25 cellular contexts compared by ENCODE assay signal in the genomic region with DNA sequence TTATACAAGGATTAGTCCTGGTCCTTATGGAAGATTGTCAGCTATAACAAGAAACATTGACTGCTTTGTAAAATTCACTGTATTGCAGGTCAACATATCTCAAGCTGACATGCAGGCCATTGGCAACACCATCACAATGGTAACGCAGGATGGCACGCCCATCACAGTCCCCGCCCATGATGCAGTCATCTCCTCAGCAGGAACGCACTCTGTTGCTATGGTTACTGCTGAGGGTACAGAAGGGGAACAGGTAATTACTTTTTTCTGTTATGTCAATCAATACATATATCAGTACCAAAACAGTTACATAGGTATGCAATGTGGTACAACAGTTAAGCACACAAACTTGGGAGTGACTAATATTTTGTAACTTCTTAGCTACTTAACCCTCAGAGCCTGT. TPM values are rescaled to one million over a fixed set of nuclear protein-coding genes. Genes with fewer than 3 reads are reported as not detected.
DNase-seq lines count a peak whose midpoint lies in the region; ATAC-seq and TF ChIP-seq lines count a peak whose summit lies in the region.
"Had no signal": no experiment of that assay in that cellular context is flagged by ENCODE, and none has a peak within 500 bp of the region (broad histone marks: within the 10 kb centered on the region; RNA-seq: fewer than 3 reads in every experiment).

No MANE protein-coding gene starts in this region.

- ATAC-seq in GM23338: peak; percentile 72
- ATAC-seq in GM21390 (IDR thresholded peaks at IDR 0.05; ENCODE audit: unreplicated experiment): no peak
- ATAC-seq in GM21423 (IDR thresholded peaks at IDR 0.05; ENCODE audit: unreplicated experiment): no peak
- no peak for ATAC-seq in gastroesophageal sphincter
- ATAC-seq: body of pancreas; heart left ventricle; Panc1; sciatic nerve; stimulated activated naive CD8-positive, alpha-beta T cell treated with anti-CD3 and anti-CD28 coated beads, Interleukin-15, Interleukin-2, amounts not matched to agents 100 U/mL and 50 U/mL, for 24 hours; T-helper 17 cell had no signal

- H3K36me3 ChIP-seq in GM23338 (ENCODE audit: insufficient read depth) (peaks cover 39% of the 10 kb centered on the region), gastroesophageal sphincter (peaks cover 3 to 80% of the 10 kb centered on the region in 2 donors)
- H3K36me3 ChIP-seq: ovary had no signal

- H3K4me3 ChIP-seq in GM23338: no peak overlapping the region
- H3K4me3 ChIP-seq in gastroesophageal sphincter: no peak overlapping the region
- H3K4me3 ChIP-seq: body of pancreas, heart left ventricle, ovary, SJSA1 had no signal

- peaks cover 5% of the 10 kb centered on the region; the same call in 1 of the 3 replicates for H3K9me3 Mint-ChIP-seq in GM23338
- H3K9me3 Mint-ChIP-seq: activated naive CD8-positive, alpha-beta T cell treated with anti-CD3 and anti-CD28 coated beads, Interleukin-2, amount 10 ng/mL, durations not matched to agents 7 days and 5 days; activated T-helper 1 cell treated with anti-CD3 and anti-CD28 coated beads, Interleukin-12 subunit alpha, Interleukin-12 subunit beta, Interleukin-2, Interleukin-4 antibody, amounts not matched to agents 30 ng/mL and 10 ng/mL and 1 ng/mL, durations not matched to agents 14 hours and 24 hours and 36 hours; naive B cell had no signal

- peaks cover 8% of the 10 kb centered on the region; the same call in 1 of the 2 replicates for H3F3A ChIP-seq in GM23338 (replicated peaks; ENCODE audit: low read depth)

- H3K27me3 ChIP-seq in GM23338 (ENCODE audit: insufficient read depth) (no peaks in the 10 kb centered on the region), gastroesophageal sphincter (no peaks in the 10 kb centered on the region)
- H3K27me3 ChIP-seq: body of pancreas, heart left ventricle, ovary, SJSA1 had no signal

- no peaks in the 10 kb centered on the region for H4K20me1 ChIP-seq in GM23338 (replicated peaks; ENCODE audit: insufficient read depth)

- H3K36me3 Mint-ChIP-seq in GM23338 (ENCODE audit: low read depth): peaks cover 54% of the 10 kb centered on the region

- H3K4me2 ChIP-seq in GM23338: no peak overlapping the region

- DNase-seq in DMS53 (lab: John Stamatoyannopoulos, UW) (peak; percentile 60), DMS53 treated with DMSO at 0.1 percent for 48 hours (lab: John Stamatoyannopoulos, UW; ENCODE audit: unreplicated experiment) (no peak), GM23338 (ENCODE audit: low spot score) (peak; percentile 73), NCI-H748 (lab: John Stamatoyannopoulos, UW; ENCODE audit: unreplicated experiment) (peak; percentile 87), iPS-NIHi11 (ENCODE audit: low spot score) (peak; percentile 65)
- DNase-seq: activated naive CD8-positive, alpha-beta T cell treated with anti-CD3 and anti-CD28 coated beads, Interleukin-2, amount 10 ng/mL, durations not matched to agents 7 days and 5 days; body of pancreas; GDM1; heart left ventricle; kidney; mammary epithelial cell; naive B cell; NCI-H1092 treated with DMSO at 0.1 percent for 48 hours; ovary; stimulated activated naive CD8-positive, alpha-beta T cell treated with anti-CD3 and anti-CD28 coated beads, Interleukin-15, Interleukin-2, amounts not matched to agents 100 U/mL and 50 U/mL, for 24 hours; T-helper 17 cell had no signal

- H3K4me1 Mint-ChIP-seq in GM23338: peaks cover 18% of the 10 kb centered on the region

- TF ChIP-seq EP300 in gastroesophageal sphincter (IDR thresholded peaks at IDR 0.05): no peak

- no peaks in the 10 kb centered on the region for H3K27me3 Mint-ChIP-seq in GM23338 (ENCODE audit: insufficient read depth, low read depth, poor library complexity)
- H3K27me3 Mint-ChIP-seq: activated naive CD8-positive, alpha-beta T cell treated with anti-CD3 and anti-CD28 coated beads, Interleukin-2, amount 10 ng/mL, durations not matched to agents 7 days and 5 days; naive B cell; T-helper 17 cell had no signal

- H3K79me2 ChIP-seq in GM23338 (replicated peaks; ENCODE audit: insufficient read depth): no peaks in the 10 kb centered on the region

- no peak overlapping the region for H3K4me3 Mint-ChIP-seq in GM23338
- H3K4me3 Mint-ChIP-seq: activated naive CD8-positive, alpha-beta T cell treated with anti-CD3 and anti-CD28 coated beads, Interleukin-2, amount 10 ng/mL, durations not matched to agents 7 days and 5 days; activated T-helper 1 cell treated with anti-CD3 and anti-CD28 coated beads, Interleukin-12 subunit alpha, Interleukin-12 subunit beta, Interleukin-2, Interleukin-4 antibody, amounts not matched to agents 30 ng/mL and 10 ng/mL and 1 ng/mL, durations not matched to agents 14 hours and 24 hours and 36 hours; naive B cell; T-helper 17 cell had no signal

- no peak overlapping the region for H3K27ac Mint-ChIP-seq in GM23338
- H3K27ac Mint-ChIP-seq: activated naive CD8-positive, alpha-beta T cell treated with anti-CD3 and anti-CD28 coated beads, Interleukin-2, amount 10 ng/mL, durations not matched to agents 7 days and 5 days; activated T-helper 1 cell treated with anti-CD3 and anti-CD28 coated beads, Interleukin-12 subunit alpha, Interleukin-12 subunit beta, Interleukin-2, Interleukin-4 antibody, amounts not matched to agents 30 ng/mL and 10 ng/mL and 1 ng/mL, durations not matched to agents 14 hours and 24 hours and 36 hours; naive B cell; T-helper 17 cell had no signal

- no peaks in the 10 kb centered on the region for H3K9me2 ChIP-seq in GM23338 (ENCODE audit: insufficient read depth)

- no peak overlapping the region; the same call in 1 of the 2 replicates for H3K27ac ChIP-seq in GM23338 (ENCODE audit: low read depth)
- H3K27ac ChIP-seq in gastroesophageal sphincter: no peak overlapping the region
- H3K27ac ChIP-seq: 22Rv1, body of pancreas, heart left ventricle, ovary, SJSA1, VCaP had no signal

- WGBS in gastroesophageal sphincter (ENCODE audit: low coverage in 1 of 2), 2 donors: 89 to 93% methylated on average over 4 of the region's 4 CpGs

- H3K9me3 ChIP-seq in gastroesophageal sphincter: no peaks in the 10 kb centered on the region
- H3K9me3 ChIP-seq: body of pancreas, heart left ventricle, ovary, SJSA1 had no signal

- no peak overlapping the region for H2AFZ ChIP-seq in GM23338

- H3K4me1 ChIP-seq in GM23338 (ENCODE audit: insufficient read depth): peaks cover 12% of the 10 kb centered on the region
- no peaks in the 10 kb centered on the region for H3K4me1 ChIP-seq in gastroesophageal sphincter
- H3K4me1 ChIP-seq: heart left ventricle, SJSA1 had no signal

- TF ChIP-seq CTCF in GM23338 (conservative IDR thresholded peaks at IDR 0.05; ENCODE audit: low read depth in 2 of 2): no peak
- no peak for TF ChIP-seq CTCF in gastroesophageal sphincter (IDR thresholded peaks at IDR 0.05)

- no peak for TF ChIP-seq POLR2A in gastroesophageal sphincter (IDR thresholded peaks at IDR 0.05)

TF ChIP-seq in GM23338, 12 proteins besides CTCF, POLR2A, EP300 and RAD21 (continues in another document):
- TF ChIP-seq, protein P1, sequence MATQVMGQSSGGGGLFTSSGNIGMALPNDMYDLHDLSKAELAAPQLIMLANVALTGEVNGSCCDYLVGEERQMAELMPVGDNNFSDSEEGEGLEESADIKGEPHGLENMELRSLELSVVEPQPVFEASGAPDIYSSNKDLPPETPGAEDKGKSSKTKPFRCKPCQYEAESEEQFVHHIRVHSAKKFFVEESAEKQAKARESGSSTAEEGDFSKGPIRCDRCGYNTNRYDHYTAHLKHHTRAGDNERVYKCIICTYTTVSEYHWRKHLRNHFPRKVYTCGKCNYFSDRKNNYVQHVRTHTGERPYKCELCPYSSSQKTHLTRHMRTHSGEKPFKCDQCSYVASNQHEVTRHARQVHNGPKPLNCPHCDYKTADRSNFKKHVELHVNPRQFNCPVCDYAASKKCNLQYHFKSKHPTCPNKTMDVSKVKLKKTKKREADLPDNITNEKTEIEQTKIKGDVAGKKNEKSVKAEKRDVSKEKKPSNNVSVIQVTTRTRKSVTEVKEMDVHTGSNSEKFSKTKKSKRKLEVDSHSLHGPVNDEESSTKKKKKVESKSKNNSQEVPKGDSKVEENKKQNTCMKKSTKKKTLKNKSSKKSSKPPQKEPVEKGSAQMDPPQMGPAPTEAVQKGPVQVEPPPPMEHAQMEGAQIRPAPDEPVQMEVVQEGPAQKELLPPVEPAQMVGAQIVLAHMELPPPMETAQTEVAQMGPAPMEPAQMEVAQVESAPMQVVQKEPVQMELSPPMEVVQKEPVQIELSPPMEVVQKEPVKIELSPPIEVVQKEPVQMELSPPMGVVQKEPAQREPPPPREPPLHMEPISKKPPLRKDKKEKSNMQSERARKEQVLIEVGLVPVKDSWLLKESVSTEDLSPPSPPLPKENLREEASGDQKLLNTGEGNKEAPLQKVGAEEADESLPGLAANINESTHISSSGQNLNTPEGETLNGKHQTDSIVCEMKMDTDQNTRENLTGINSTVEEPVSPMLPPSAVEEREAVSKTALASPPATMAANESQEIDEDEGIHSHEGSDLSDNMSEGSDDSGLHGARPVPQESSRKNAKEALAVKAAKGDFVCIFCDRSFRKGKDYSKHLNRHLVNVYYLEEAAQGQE (IDR thresholded peaks at IDR 0.05; ENCODE audit: unreplicated experiment): no peak
- TF ChIP-seq CREB1 (CRISPR knock-in tag; IDR thresholded peaks at IDR 0.05; ENCODE audit: low read depth): no peak
- no peak for TF ChIP-seq JUNB (IDR thresholded peaks at IDR 0.05; ENCODE audit: unreplicated experiment)
- no peak for TF ChIP-seq STAT1 (IDR thresholded peaks at IDR 0.05; ENCODE audit: unreplicated experiment)
- TF ChIP-seq EZH2 (IDR thresholded peaks at IDR 0.05; ENCODE audit: low read depth, unreplicated experiment): no peak
- TF ChIP-seq ZNF331 (CRISPR knock-in tag; IDR thresholded peaks at IDR 0.05; ENCODE audit: low read depth): no peak
- TF ChIP-seq, protein P2, sequence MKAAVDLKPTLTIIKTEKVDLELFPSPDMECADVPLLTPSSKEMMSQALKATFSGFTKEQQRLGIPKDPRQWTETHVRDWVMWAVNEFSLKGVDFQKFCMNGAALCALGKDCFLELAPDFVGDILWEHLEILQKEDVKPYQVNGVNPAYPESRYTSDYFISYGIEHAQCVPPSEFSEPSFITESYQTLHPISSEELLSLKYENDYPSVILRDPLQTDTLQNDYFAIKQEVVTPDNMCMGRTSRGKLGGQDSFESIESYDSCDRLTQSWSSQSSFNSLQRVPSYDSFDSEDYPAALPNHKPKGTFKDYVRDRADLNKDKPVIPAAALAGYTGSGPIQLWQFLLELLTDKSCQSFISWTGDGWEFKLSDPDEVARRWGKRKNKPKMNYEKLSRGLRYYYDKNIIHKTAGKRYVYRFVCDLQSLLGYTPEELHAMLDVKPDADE (IDR thresholded peaks at IDR 0.05): no peak

RNA-seq across cellular contexts. Expression of gene ZNF143, which starts 55.3 kb away (rescaled TPM):
- 43.3 and 44.2 TPM in 2 replicates for total RNA-seq in GM23338 (2014; rRNA removed; shearing (Covaris generic))
- 30.7 and 33.5 TPM in 2 replicates for polyA plus RNA-seq in GM23338 (2016; fragmentation: Nextera tagmentation; extraction: Ambion mirVana)
- 10 to 100 TPM; 33.7 to 72.5 (median 52.5) TPM for total RNA-seq in gastroesophageal sphincter

RNA-seq across cellular contexts. Expression of gene WEE1, which starts 57.4 kb away (rescaled TPM):
- 144 and 149 TPM in 2 replicates for total RNA-seq in GM23338 (2014; rRNA removed; shearing (Covaris generic))
- polyA plus RNA-seq in GM23338 (2016; fragmentation: Nextera tagmentation; extraction: Ambion mirVana): 48.9 and 50.7 TPM in 2 replicates
- 10 to 100 TPM; 42.5 to 65.3 (median 51.3) TPM for total RNA-seq in gastroesophageal sphincter
